Comparison of ENCODE assay signal across 17 cellular contexts in genomic region chr2:117979911-117980341, GRCh38. TPM values are rescaled to one million over a fixed set of nuclear protein-coding genes. Genes with fewer than 3 reads are reported as not detected.
A peak's percentile ranks its signal among the peaks of the same experiment; 100 is the strongest.
DNase-seq lines count a peak whose midpoint lies in the region; ATAC-seq and TF ChIP-seq lines count a peak whose summit lies in the region.
"Had no signal": no experiment of that assay in that cellular context is flagged by ENCODE, and none has a peak within 500 bp of the region (broad histone marks: within the 10 kb centered on the region; RNA-seq: fewer than 3 reads in every experiment).

No MANE protein-coding gene starts in this region.

- TF ChIP-seq CTCF in foreskin keratinocyte (conservative IDR thresholded peaks at IDR 0.05) (no peak), ovary (IDR thresholded peaks at IDR 0.05) (no peak)

- H3K27ac ChIP-seq in foreskin keratinocyte (peak overlapping the region; percentile 94), ovary (no peak overlapping the region), caudate nucleus (ENCODE audit: low read depth, low read length) (no peak overlapping the region)
- H3K27ac ChIP-seq: neural progenitor cell, testis had no signal

- in situ Hi-C loops in SK-MEL-5 (cut with HindIII; ENCODE audit: low pct_unique_long_range_greater_than_20kb, low sequenced_read_pairs), result no loop called here

- no peak for TF ChIP-seq POLR2A in ovary (IDR thresholded peaks at IDR 0.05)

- H3K4me1 ChIP-seq in foreskin keratinocyte, result peaks cover 28% of the 10 kb centered on the region
- no peaks in the 10 kb centered on the region for H3K4me1 ChIP-seq in ovary (ENCODE audit: insufficient read depth)
- H3K4me1 ChIP-seq: testis had no signal

- H3K36me3 ChIP-seq in ovary, result no peaks in the 10 kb centered on the region
- H3K36me3 ChIP-seq: neural progenitor cell had no signal

- ATAC-seq in foreskin keratinocyte (peak; percentile 25), GM21360 (IDR thresholded peaks at IDR 0.05; ENCODE audit: unreplicated experiment) (no peak)

- DNase-seq in Ammon's horn (ENCODE audit: low spot score), result peak; percentile 12
- DNase-seq in SK-MEL-5 (ENCODE audit: low read depth, low spot score), result peak; percentile 43
- DNase-seq in foreskin keratinocyte, result no peak
- DNase-seq in pons (ENCODE audit: low spot score), result peak; percentile 73
- no peak for DNase-seq in ovary
- DNase-seq in NCI-H2171 treated with DMSO at 0.1 percent for 48 hours (lab: John Stamatoyannopoulos, UW), result no peak
- DNase-seq in caudate nucleus (lab: John Stamatoyannopoulos, UW), result no peak
- DNase-seq: activated CD4-positive, CD25-positive, alpha-beta regulatory T cell treated with anti-CD3 and anti-CD28 coated beads, Interleukin-2, amount 50 U/mL, for 72 hours; activated CD8-positive, alpha-beta memory T cell treated with anti-CD3 and anti-CD28 coated beads, Interleukin-2, amount 50 U/mL, for 48 hours; activated naive CD4-positive, alpha-beta T cell treated with anti-CD3 and anti-CD28 coated beads for 36 hours; NCI-H1092; NCI-H446; stimulated activated CD4-positive, alpha-beta T cell treated with anti-CD3 and anti-CD28 coated beads, Interleukin-12 subunit alpha, Interleukin-12 subunit beta, amount 100 ng/mL, for 4 hours; T-helper 1 cell; testis had no signal

- no peaks in the 10 kb centered on the region for H3K27me3 ChIP-seq in foreskin keratinocyte
- no peaks in the 10 kb centered on the region for H3K27me3 ChIP-seq in ovary
- H3K27me3 ChIP-seq: neural progenitor cell, testis had no signal

- WGBS in ovary, 3 donors, result 91 to 100% (median 98%) methylated on average over 2 of the region's 2 CpGs

- TF ChIP-seq EP300 in ovary (IDR thresholded peaks at IDR 0.05), result no peak

- no peak overlapping the region for H3K4me3 ChIP-seq in ovary
- H3K4me3 ChIP-seq: neural progenitor cell, testis had no signal

- no peaks in the 10 kb centered on the region for H3K9me3 ChIP-seq in ovary
- H3K9me3 ChIP-seq: testis had no signal

- intact Hi-C loops in ovary (cut with DNase I), result no loop called here

RNA-seq across cellular contexts. Expression of gene CCDC93, which starts 33.9 kb away (rescaled TPM):
- total RNA-seq in SK-MEL-5 (2014; rRNA removed; shearing (Covaris generic)), result 20.9 and 22.2 TPM in 2 replicates
- 8.6 and 40.2 TPM in 2 replicates for polyA plus RNA-seq in SK-MEL-5 (2015; cell fraction: cytosol; rRNA removed)
- 301 and 357 TPM in 2 replicates for polyA plus RNA-seq in SK-MEL-5 (2015; cell fraction: nucleus; rRNA removed)
- 16.8 and 25.0 TPM in 2 replicates for total RNA-seq in foreskin keratinocyte
- polyA plus RNA-seq in foreskin keratinocyte, result 3.5 and 6.4 TPM in 2 replicates
- total RNA-seq in ovary, result 10 to 100 TPM; 14.5 to 33.8 (median 26.4) TPM
- 10 to 100 TPM; 10.3 to 25.4 TPM for polyA plus RNA-seq in ovary

Comparison
In these comparisons a context has a peak if more than half of its experiments do, and no peak if none do; other contexts are left out.
1. DNase-seq: peak in Ammon's horn (single experiment), SK-MEL-5 (single experiment) and pons (single experiment); none in foreskin keratinocyte (0 of 2), ovary (0 of 5), NCI-H2171 treated with DMSO at 0.1 percent for 48 hours (single experiment) and caudate nucleus (0 of 61).